ENCODE assay signal across 1 cellular context in the genomic region with DNA sequence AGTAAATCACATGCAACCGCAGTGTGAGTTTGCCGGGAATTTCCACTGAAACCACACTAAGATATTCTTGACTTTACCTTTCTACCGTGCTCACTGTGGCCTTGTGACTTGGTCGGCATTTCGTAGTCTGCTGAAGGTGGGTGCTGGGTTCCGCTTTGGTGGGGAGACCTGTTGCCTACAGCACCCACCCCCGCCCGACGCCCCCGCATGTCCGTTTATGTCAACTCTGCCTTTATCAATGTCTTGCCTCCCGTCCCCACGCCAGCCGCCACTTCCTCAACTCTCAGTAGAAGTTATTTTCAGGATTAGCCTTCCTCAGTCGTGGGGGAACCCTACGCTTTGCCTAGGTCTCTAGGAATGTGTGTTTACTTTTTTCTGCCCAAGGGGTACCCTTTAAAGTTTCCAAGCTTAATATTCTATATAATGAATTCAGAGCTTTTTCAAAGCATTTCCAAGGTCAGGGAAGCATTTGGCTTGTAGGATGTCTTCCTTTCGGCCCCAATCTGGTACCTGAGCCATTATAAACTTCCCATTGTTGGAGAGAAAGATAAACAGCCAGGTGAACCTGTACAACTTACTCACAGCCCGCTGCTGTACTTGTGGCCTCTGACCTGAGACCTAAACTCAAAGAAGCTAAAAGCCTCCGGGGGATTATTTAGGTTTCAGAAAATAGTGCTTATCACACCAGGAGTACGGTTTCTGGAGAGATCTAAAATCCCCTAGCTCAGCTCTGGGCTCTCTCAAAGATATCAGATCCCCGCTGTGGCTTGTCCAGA.
TF ChIP-seq lines count a peak whose summit lies in the region.

No MANE protein-coding gene starts in this region.

TF ChIP-seq in K562, 482 proteins besides CTCF, POLR2A, EP300 and RAD21 (continued from another document and continues in another):
- TF ChIP-seq, protein P1, sequence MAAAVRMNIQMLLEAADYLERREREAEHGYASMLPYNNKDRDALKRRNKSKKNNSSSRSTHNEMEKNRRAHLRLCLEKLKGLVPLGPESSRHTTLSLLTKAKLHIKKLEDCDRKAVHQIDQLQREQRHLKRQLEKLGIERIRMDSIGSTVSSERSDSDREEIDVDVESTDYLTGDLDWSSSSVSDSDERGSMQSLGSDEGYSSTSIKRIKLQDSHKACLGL (CRISPR knock-in tag; IDR thresholded peaks at IDR 0.05; ENCODE audit: borderline replicate concordance, poor library complexity, severe bottlenecking), result no peak
- TF ChIP-seq ILF3 (IDR thresholded peaks at IDR 0.05; ENCODE audit: borderline replicate concordance) (no peak), ZNF253 (CRISPR knock-in tag; conservative IDR thresholded peaks at IDR 0.05) (no peak), ZNF764 (CRISPR knock-in tag; IDR thresholded peaks at IDR 0.05; ENCODE audit: low read depth) (no peak), PML (IDR thresholded peaks at IDR 0.05; ENCODE audit: low read length) (peak; percentile 49; the same call in 1 of the 2 replicates), RBM39 (optimal IDR thresholded peaks at IDR 0.05; ENCODE audit: low read depth, low read length) (no peak), SMAD3 (CRISPR knock-in tag; conservative IDR thresholded peaks at IDR 0.05) (no peak), ZKSCAN1 (IDR thresholded peaks at IDR 0.05; ENCODE audit: low read depth, low read length) (no peak), ZNF124 (CRISPR knock-in tag; IDR thresholded peaks at IDR 0.05) (no peak), STAT5B (CRISPR knock-in tag; IDR thresholded peaks at IDR 0.05) (no peak), BRF1 (IDR thresholded peaks at IDR 0.05; ENCODE audit: borderline replicate concordance, extremely low read depth, insufficient read length) (no peak), EZH2 (IDR thresholded peaks at IDR 0.05; ENCODE audit: borderline replicate concordance, low read depth, low read length) (no peak), EHMT2 (IDR thresholded peaks at IDR 0.05) (no peak), NCOA1 (IDR thresholded peaks at IDR 0.05; ENCODE audit: low read depth) (peak; percentile 47; the same call in 1 of the 2 replicates), ESRRB (CRISPR knock-in tag; IDR thresholded peaks at IDR 0.05; ENCODE audit: borderline replicate concordance) (no peak), EGR1 (conservative IDR thresholded peaks at IDR 0.05) (peak; percentile 100), NR4A1 (CRISPR knock-in tag; IDR thresholded peaks at IDR 0.05) (no peak), NR4A1 (tag; IDR thresholded peaks at IDR 0.05) (no peak), GTF2F1 (IDR thresholded peaks at IDR 0.05; ENCODE audit: low read depth, low read length) (no peak), ETV1 (tag; conservative IDR thresholded peaks at IDR 0.05; ENCODE audit: low read depth) (peak; percentile 60; the same call in 1 of the 2 replicates), FUS (optimal IDR thresholded peaks at IDR 0.05; ENCODE audit: low read depth, low read length) (no peak), RBM17 (IDR thresholded peaks at IDR 0.05; ENCODE audit: borderline replicate concordance, low read depth, low read length) (no peak), ZNF354B (CRISPR knock-in tag; IDR thresholded peaks at IDR 0.05) (no peak), ASH1L (IDR thresholded peaks at IDR 0.05; ENCODE audit: borderline replicate concordance, low read depth, partially characterized antibody) (no peak), NR2F6 (CRISPR knock-in tag; IDR thresholded peaks at IDR 0.05) (no peak), PTTG1 (tag; IDR thresholded peaks at IDR 0.05; ENCODE audit: low read depth) (no peak), TCFL5 (CRISPR knock-in tag; conservative IDR thresholded peaks at IDR 0.05) (no peak), WHSC1 (IDR thresholded peaks at IDR 0.05; ENCODE audit: low read length) (no peak), MEF2A (IDR thresholded peaks at IDR 0.05; ENCODE audit: control insufficient read depth, low read depth, low read length) (0 out of 2 replicates have a peak, but pooled peaks have one; percentile 53), HCFC1 (IDR thresholded peaks at IDR 0.05; ENCODE audit: low read depth, low read length) (peak; percentile 25; the same call in 1 of the 2 replicates), ZNF444 (CRISPR knock-in tag; IDR thresholded peaks at IDR 0.05) (no peak), C11orf30 (IDR thresholded peaks at IDR 0.05; ENCODE audit: low read depth) (no peak), ZNF695 (CRISPR knock-in tag; IDR thresholded peaks at IDR 0.05) (no peak), RNF2 (IDR thresholded peaks at IDR 0.05) (peak; percentile 97), ARHGAP35 (IDR thresholded peaks at IDR 0.05; ENCODE audit: partially characterized antibody) (no peak), CBX3 (IDR thresholded peaks at IDR 0.05; ENCODE audit: borderline replicate concordance in 1 of 2, low read length in 2 of 2) (peak in 1 of 2 experiments; percentile 9; a peak in 1 of 3 replicates), NR1H2 (CRISPR knock-in tag; IDR thresholded peaks at IDR 0.05) (no peak), EP400 (IDR thresholded peaks at IDR 0.05) (peak; percentile 38; the same call in 1 of the 2 replicates), CC2D1A (IDR thresholded peaks at IDR 0.05) (0 out of 2 replicates have a peak, but pooled peaks have one; percentile 24), ZNF57 (CRISPR knock-in tag; IDR thresholded peaks at IDR 0.05) (no peak)
- TF ChIP-seq, protein P2, sequence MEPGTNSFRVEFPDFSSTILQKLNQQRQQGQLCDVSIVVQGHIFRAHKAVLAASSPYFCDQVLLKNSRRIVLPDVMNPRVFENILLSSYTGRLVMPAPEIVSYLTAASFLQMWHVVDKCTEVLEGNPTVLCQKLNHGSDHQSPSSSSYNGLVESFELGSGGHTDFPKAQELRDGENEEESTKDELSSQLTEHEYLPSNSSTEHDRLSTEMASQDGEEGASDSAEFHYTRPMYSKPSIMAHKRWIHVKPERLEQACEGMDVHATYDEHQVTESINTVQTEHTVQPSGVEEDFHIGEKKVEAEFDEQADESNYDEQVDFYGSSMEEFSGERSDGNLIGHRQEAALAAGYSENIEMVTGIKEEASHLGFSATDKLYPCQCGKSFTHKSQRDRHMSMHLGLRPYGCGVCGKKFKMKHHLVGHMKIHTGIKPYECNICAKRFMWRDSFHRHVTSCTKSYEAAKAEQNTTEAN (CRISPR knock-in tag; IDR thresholded peaks at IDR 0.05), result no peak
- TF ChIP-seq, protein P3, sequence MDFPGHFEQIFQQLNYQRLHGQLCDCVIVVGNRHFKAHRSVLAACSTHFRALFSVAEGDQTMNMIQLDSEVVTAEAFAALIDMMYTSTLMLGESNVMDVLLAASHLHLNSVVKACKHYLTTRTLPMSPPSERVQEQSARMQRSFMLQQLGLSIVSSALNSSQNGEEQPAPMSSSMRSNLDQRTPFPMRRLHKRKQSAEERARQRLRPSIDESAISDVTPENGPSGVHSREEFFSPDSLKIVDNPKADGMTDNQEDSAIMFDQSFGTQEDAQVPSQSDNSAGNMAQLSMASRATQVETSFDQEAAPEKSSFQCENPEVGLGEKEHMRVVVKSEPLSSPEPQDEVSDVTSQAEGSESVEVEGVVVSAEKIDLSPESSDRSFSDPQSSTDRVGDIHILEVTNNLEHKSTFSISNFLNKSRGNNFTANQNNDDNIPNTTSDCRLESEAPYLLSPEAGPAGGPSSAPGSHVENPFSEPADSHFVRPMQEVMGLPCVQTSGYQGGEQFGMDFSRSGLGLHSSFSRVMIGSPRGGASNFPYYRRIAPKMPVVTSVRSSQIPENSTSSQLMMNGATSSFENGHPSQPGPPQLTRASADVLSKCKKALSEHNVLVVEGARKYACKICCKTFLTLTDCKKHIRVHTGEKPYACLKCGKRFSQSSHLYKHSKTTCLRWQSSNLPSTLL (IDR thresholded peaks at IDR 0.05), result no peak
- TF ChIP-seq, protein P4, sequence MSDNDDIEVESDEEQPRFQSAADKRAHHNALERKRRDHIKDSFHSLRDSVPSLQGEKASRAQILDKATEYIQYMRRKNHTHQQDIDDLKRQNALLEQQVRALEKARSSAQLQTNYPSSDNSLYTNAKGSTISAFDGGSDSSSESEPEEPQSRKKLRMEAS (CRISPR knock-in tag; IDR thresholded peaks at IDR 0.05), result no peak
- TF ChIP-seq, protein P5, sequence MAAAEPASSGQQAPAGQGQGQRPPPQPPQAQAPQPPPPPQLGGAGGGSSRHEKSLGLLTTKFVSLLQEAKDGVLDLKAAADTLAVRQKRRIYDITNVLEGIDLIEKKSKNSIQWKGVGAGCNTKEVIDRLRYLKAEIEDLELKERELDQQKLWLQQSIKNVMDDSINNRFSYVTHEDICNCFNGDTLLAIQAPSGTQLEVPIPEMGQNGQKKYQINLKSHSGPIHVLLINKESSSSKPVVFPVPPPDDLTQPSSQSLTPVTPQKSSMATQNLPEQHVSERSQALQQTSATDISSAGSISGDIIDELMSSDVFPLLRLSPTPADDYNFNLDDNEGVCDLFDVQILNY (CRISPR knock-in tag; IDR thresholded peaks at IDR 0.05), result no peak
- TF ChIP-seq, protein P6, sequence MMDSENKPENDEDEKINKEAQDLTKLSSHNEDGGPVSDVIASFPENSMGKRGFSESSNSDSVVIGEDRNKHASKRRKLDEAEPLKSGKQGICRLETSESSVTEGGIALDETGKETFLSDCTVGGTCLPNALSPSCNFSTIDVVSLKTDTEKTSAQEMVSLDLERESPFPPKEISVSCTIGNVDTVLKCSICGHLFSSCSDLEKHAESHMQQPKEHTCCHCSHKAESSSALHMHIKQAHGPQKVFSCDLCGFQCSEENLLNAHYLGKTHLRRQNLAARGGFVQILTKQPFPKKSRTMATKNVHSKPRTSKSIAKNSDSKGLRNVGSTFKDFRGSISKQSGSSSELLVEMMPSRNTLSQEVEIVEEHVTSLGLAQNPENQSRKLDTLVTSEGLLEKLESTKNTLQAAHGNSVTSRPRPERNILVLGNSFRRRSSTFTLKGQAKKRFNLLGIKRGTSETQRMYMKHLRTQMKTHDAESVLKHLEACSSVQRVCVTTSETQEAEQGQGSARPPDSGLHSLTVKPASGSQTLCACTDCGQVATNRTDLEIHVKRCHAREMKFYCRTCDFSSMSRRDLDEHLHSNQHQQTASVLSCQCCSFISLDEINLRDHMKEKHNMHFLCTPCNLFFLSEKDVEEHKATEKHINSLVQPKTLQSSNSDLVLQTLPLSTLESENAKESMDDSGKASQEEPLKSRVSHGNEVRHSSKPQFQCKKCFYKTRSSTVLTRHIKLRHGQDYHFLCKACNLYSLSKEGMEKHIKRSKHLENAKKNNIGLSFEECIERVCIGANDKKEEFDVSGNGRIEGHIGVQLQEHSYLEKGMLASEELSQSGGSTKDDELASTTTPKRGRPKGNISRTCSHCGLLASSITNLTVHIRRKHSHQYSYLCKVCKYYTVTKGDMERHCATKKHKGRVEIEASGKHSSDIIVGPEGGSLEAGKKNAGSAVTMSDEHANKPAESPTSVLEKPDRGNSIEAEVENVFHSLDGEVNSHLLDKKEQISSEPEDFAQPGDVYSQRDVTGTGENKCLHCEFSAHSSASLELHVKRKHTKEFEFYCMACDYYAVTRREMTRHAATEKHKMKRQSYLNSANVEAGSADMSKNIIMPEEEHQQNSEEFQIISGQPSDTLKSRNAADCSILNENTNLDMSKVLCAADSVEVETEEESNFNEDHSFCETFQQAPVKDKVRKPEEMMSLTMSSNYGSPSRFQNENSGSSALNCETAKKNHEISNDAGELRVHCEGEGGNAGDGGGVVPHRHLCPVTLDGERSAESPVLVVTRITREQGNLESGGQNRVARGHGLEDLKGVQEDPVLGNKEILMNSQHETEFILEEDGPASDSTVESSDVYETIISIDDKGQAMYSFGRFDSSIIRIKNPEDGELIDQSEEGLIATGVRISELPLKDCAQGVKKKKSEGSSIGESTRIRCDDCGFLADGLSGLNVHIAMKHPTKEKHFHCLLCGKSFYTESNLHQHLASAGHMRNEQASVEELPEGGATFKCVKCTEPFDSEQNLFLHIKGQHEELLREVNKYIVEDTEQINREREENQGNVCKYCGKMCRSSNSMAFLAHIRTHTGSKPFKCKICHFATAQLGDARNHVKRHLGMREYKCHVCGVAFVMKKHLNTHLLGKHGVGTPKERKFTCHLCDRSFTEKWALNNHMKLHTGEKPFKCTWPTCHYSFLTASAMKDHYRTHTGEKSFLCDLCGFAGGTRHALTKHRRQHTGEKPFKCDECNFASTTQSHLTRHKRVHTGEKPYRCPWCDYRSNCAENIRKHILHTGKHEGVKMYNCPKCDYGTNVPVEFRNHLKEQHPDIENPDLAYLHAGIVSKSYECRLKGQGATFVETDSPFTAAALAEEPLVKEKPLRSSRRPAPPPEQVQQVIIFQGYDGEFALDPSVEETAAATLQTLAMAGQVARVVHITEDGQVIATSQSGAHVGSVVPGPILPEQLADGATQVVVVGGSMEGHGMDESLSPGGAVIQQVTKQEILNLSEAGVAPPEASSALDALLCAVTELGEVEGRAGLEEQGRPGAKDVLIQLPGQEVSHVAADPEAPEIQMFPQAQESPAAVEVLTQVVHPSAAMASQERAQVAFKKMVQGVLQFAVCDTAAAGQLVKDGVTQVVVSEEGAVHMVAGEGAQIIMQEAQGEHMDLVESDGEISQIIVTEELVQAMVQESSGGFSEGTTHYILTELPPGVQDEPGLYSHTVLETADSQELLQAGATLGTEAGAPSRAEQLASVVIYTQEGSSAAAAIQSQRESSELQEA (IDR thresholded peaks at IDR 0.05; ENCODE audit: low read depth), result no peak
- TF ChIP-seq, protein P7, sequence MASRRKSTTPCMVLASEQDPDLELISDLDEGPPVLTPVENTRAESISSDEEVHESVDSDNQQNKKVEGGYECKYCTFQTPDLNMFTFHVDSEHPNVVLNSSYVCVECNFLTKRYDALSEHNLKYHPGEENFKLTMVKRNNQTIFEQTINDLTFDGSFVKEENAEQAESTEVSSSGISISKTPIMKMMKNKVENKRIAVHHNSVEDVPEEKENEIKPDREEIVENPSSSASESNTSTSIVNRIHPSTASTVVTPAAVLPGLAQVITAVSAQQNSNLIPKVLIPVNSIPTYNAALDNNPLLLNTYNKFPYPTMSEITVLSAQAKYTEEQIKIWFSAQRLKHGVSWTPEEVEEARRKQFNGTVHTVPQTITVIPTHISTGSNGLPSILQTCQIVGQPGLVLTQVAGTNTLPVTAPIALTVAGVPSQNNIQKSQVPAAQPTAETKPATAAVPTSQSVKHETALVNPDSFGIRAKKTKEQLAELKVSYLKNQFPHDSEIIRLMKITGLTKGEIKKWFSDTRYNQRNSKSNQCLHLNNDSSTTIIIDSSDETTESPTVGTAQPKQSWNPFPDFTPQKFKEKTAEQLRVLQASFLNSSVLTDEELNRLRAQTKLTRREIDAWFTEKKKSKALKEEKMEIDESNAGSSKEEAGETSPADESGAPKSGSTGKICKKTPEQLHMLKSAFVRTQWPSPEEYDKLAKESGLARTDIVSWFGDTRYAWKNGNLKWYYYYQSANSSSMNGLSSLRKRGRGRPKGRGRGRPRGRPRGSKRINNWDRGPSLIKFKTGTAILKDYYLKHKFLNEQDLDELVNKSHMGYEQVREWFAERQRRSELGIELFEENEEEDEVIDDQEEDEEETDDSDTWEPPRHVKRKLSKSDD (conservative IDR thresholded peaks at IDR 0.05; ENCODE audit: low read length), result no peak
